Comparison of ENCODE assay signal across 18 cellular contexts in the genomic region with DNA sequence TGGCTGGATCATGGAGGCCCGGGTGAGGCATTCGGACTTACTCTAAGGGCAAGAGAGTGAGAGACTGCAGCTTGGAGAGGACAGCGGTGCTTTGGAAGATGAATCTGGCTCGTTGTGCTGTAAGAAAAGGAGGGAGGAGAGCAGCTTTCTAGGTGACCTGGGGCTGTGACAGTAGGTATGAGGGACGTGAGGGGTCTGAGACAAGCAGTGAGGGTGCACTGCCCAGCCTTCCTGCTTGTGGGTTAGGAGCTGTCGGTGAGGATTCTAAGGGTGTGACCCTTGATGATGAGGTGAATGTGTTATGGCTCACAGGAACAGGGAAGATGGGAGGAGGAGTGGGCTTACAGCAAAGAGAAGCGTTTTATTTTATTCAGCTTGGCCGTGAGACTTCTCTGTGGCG. TPM values are rescaled to one million over a fixed set of nuclear protein-coding genes. Genes with fewer than 3 reads are reported as not detected.
A peak's percentile ranks its signal among the peaks of the same experiment; 100 is the strongest.
DNase-seq lines count a peak whose midpoint lies in the region; ATAC-seq and TF ChIP-seq lines count a peak whose summit lies in the region.
"Had no signal": no experiment of that assay in that cellular context is flagged by ENCODE, and none has a peak within 500 bp of the region (broad histone marks: within the 10 kb centered on the region; RNA-seq: fewer than 3 reads in every experiment).

No MANE protein-coding gene starts in this region.

- H3K36me3 Mint-ChIP-seq in dendritic cell treated with granulocyte-macrophage colony-stimulating factor and Interleukin-4, amounts not matched to agents 40 ng/mL and 50 ng/mL, for 4 days (ENCODE audit: low read depth) = no peaks in the 10 kb centered on the region
- H3K36me3 Mint-ChIP-seq in nephron (ENCODE audit: low read depth) = no peaks in the 10 kb centered on the region
- H3K36me3 Mint-ChIP-seq in activated CD8-positive, alpha-beta T cell treated with anti-CD3 and anti-CD28 coated beads, Interleukin-2, amount 10 ng/mL, durations not matched to agents 7 days and 5 days (ENCODE audit: low read depth) = no peaks in the 10 kb centered on the region
- H3K36me3 Mint-ChIP-seq: CD8-positive, alpha-beta T cell; immature natural killer cell; stimulated activated effector memory CD8-positive, alpha-beta T cell treated with anti-CD3 and anti-CD28 coated beads, Interleukin-12 subunit alpha, Interleukin-12 subunit beta, amount 100 ng/mL, for 72 hours; type B pancreatic cell had no signal

- no peaks in the 10 kb centered on the region for H3K9me3 Mint-ChIP-seq in dendritic cell treated with granulocyte-macrophage colony-stimulating factor and Interleukin-4, amounts not matched to agents 40 ng/mL and 50 ng/mL, for 4 days
- H3K9me3 Mint-ChIP-seq in nephron = peaks cover 3% of the 10 kb centered on the region
- H3K9me3 Mint-ChIP-seq in activated CD8-positive, alpha-beta T cell treated with anti-CD3 and anti-CD28 coated beads, Interleukin-2, amount 10 ng/mL, durations not matched to agents 7 days and 5 days (ENCODE audit: insufficient read depth) = no peaks in the 10 kb centered on the region
- H3K9me3 Mint-ChIP-seq: activated CD8-positive, alpha-beta T cell treated with anti-CD3 and anti-CD28 coated beads for 36 hours; activated T-helper 17 cell treated with anti-CD3 and anti-CD28 coated beads, Interleukin-2, amount 50 U/mL, for 72 hours; CD8-positive, alpha-beta T cell; immature natural killer cell; naive thymus-derived CD8-positive, alpha-beta T cell; stimulated activated effector memory CD8-positive, alpha-beta T cell treated with anti-CD3 and anti-CD28 coated beads, Interleukin-12 subunit alpha, Interleukin-12 subunit beta, amount 100 ng/mL, for 72 hours; type B pancreatic cell had no signal

- no peak for ATAC-seq in activated CD8-positive, alpha-beta T cell treated with anti-CD3 and anti-CD28 coated beads, Interleukin-2, amount 10 ng/mL, durations not matched to agents 7 days and 5 days
- ATAC-seq: activated CD8-positive, alpha-beta T cell treated with anti-CD3 and anti-CD28 coated beads for 36 hours; activated T-helper 17 cell treated with anti-CD3 and anti-CD28 coated beads, Interleukin-2, amount 50 U/mL, for 72 hours; CD8-positive, alpha-beta T cell; naive thymus-derived CD8-positive, alpha-beta T cell; stimulated activated effector memory CD8-positive, alpha-beta T cell treated with anti-CD3 and anti-CD28 coated beads, Interleukin-12 subunit alpha, Interleukin-12 subunit beta, amount 100 ng/mL, for 72 hours had no signal

- POLR2A ChIA-PET in activated CD8-positive, alpha-beta T cell treated with anti-CD3 and anti-CD28 coated beads, Interleukin-2, amount 10 ng/mL, durations not matched to agents 7 days and 5 days (lab: Charles Lee) = no interaction called here
- POLR2A ChIA-PET in HEK293T (lab: Yijun Ruan, JAX) = interaction anchor here (1.2 kb wide), 1 partner anchor 27 kb away, joined by 5 read pairs; a partner anchor contains a TSS

- DNase-seq in Peyer's patch (no peak), tibial artery (peak in 1 of 2 donors; percentile 48), activated T-cell treated with anti-CD3 and anti-CD28 coated beads for 4 hours (no peak), HEK293T (ENCODE audit: extremely low spot score) (no peak)
- no peak for DNase-seq in activated CD8-positive, alpha-beta T cell treated with anti-CD3 and anti-CD28 coated beads, Interleukin-2, amount 10 ng/mL, durations not matched to agents 7 days and 5 days
- DNase-seq: activated CD8-positive, alpha-beta T cell treated with anti-CD3 and anti-CD28 coated beads for 36 hours; DMS79; erythroblast; immature natural killer cell; naive thymus-derived CD8-positive, alpha-beta T cell; NCI-H146 had no signal

- H3K4me1 Mint-ChIP-seq in dendritic cell treated with granulocyte-macrophage colony-stimulating factor and Interleukin-4, amounts not matched to agents 40 ng/mL and 50 ng/mL, for 4 days (ENCODE audit: low read depth) = peaks cover 81% of the 10 kb centered on the region
- peaks cover 36% of the 10 kb centered on the region for H3K4me1 Mint-ChIP-seq in nephron
- peaks cover 10% of the 10 kb centered on the region for H3K4me1 Mint-ChIP-seq in activated CD8-positive, alpha-beta T cell treated with anti-CD3 and anti-CD28 coated beads, Interleukin-2, amount 10 ng/mL, durations not matched to agents 7 days and 5 days (ENCODE audit: low read depth)

- H3K27me3 Mint-ChIP-seq in dendritic cell treated with granulocyte-macrophage colony-stimulating factor and Interleukin-4, amounts not matched to agents 40 ng/mL and 50 ng/mL, for 4 days = no peaks in the 10 kb centered on the region
- peaks cover 10% of the 10 kb centered on the region for H3K27me3 Mint-ChIP-seq in nephron (ENCODE audit: low read depth)
- H3K27me3 Mint-ChIP-seq in activated CD8-positive, alpha-beta T cell treated with anti-CD3 and anti-CD28 coated beads, Interleukin-2, amount 10 ng/mL, durations not matched to agents 7 days and 5 days (ENCODE audit: low read depth) = peaks cover 17% of the 10 kb centered on the region

- H3K27me3 ChIP-seq in Peyer's patch = no peaks in the 10 kb centered on the region
- no peaks in the 10 kb centered on the region for H3K27me3 ChIP-seq in tibial artery

- intact Hi-C loops in dendritic cell treated with granulocyte-macrophage colony-stimulating factor and Interleukin-4, amounts not matched to agents 40 ng/mL and 50 ng/mL, for 4 days (cut with micrococcal nuclease) = no loop called here
- intact Hi-C loops in tibial artery (cut with DNase I; ENCODE audit: low total_unique reads) = no loop called here

- no peak for TF ChIP-seq POLR2A in Peyer's patch (IDR thresholded peaks at IDR 0.05)

- H3K36me3 ChIP-seq in Peyer's patch (no peaks in the 10 kb centered on the region), tibial artery (no peaks in the 10 kb centered on the region)

- TF ChIP-seq CTCF in Peyer's patch (IDR thresholded peaks at IDR 0.05) (no peak), nephron (IDR thresholded peaks at IDR 0.05; ENCODE audit: unreplicated experiment in 3 of 3) (no peak), tibial artery (IDR thresholded peaks at IDR 0.05) (no peak)

- H3K4me3 ChIP-seq in Peyer's patch (no peak overlapping the region), tibial artery (no peak overlapping the region)

- CTCF ChIA-PET in activated CD8-positive, alpha-beta T cell treated with anti-CD3 and anti-CD28 coated beads, Interleukin-2, amount 10 ng/mL, durations not matched to agents 7 days and 5 days (lab: Charles Lee) = interaction anchor here (2.1 to 8.6 kb wide), 2 partner anchors 7 to 232 kb away, joined by 5 to 82 read pairs; a partner anchor contains a TSS
- CTCF ChIA-PET in HEK293T (lab: Yijun Ruan, JAX) = no interaction called here

- H3K27ac ChIP-seq in Peyer's patch (peak overlapping the region in 3 of 4 donors; percentile 42 to 76 (median 74)), tibial artery (peak overlapping the region; percentile 73 to 78)
- H3K27ac ChIP-seq: RWPE1 had no signal

- peaks cover 0 to 20% (median 6%) of the 10 kb centered on the region in 4 donors for H3K4me1 ChIP-seq in Peyer's patch
- H3K4me1 ChIP-seq in tibial artery = peaks cover 0 to 64% (median 42%) of the 10 kb centered on the region in 4 donors

- H3K4me3 Mint-ChIP-seq in dendritic cell treated with granulocyte-macrophage colony-stimulating factor and Interleukin-4, amounts not matched to agents 40 ng/mL and 50 ng/mL, for 4 days = peak overlapping the region; percentile 49
- peak overlapping the region in 1 of 3 experiments; percentile 1 for H3K4me3 Mint-ChIP-seq in nephron
- no peak overlapping the region for H3K4me3 Mint-ChIP-seq in activated CD8-positive, alpha-beta T cell treated with anti-CD3 and anti-CD28 coated beads, Interleukin-2, amount 10 ng/mL, durations not matched to agents 7 days and 5 days
- H3K4me3 Mint-ChIP-seq: activated CD8-positive, alpha-beta T cell treated with anti-CD3 and anti-CD28 coated beads for 36 hours; activated T-helper 17 cell treated with anti-CD3 and anti-CD28 coated beads, Interleukin-2, amount 50 U/mL, for 72 hours; CD8-positive, alpha-beta T cell; immature natural killer cell; naive thymus-derived CD8-positive, alpha-beta T cell; stimulated activated effector memory CD8-positive, alpha-beta T cell treated with anti-CD3 and anti-CD28 coated beads, Interleukin-12 subunit alpha, Interleukin-12 subunit beta, amount 100 ng/mL, for 72 hours; type B pancreatic cell had no signal

- peak overlapping the region; percentile 86 for H3K27ac Mint-ChIP-seq in dendritic cell treated with granulocyte-macrophage colony-stimulating factor and Interleukin-4, amounts not matched to agents 40 ng/mL and 50 ng/mL, for 4 days
- peak overlapping the region; percentile 41 to 64 (median 48) for H3K27ac Mint-ChIP-seq in nephron
- no peak overlapping the region for H3K27ac Mint-ChIP-seq in activated CD8-positive, alpha-beta T cell treated with anti-CD3 and anti-CD28 coated beads, Interleukin-2, amount 10 ng/mL, durations not matched to agents 7 days and 5 days
- H3K27ac Mint-ChIP-seq: activated CD8-positive, alpha-beta T cell treated with anti-CD3 and anti-CD28 coated beads for 36 hours; activated T-helper 17 cell treated with anti-CD3 and anti-CD28 coated beads, Interleukin-2, amount 50 U/mL, for 72 hours; CD8-positive, alpha-beta T cell; stimulated activated effector memory CD8-positive, alpha-beta T cell treated with anti-CD3 and anti-CD28 coated beads, Interleukin-12 subunit alpha, Interleukin-12 subunit beta, amount 100 ng/mL, for 72 hours had no signal

- no peaks in the 10 kb centered on the region for H3K9me3 ChIP-seq in Peyer's patch
- no peaks in the 10 kb centered on the region for H3K9me3 ChIP-seq in tibial artery

TF ChIP-seq in HEK293T, 16 proteins besides CTCF, POLR2A, EP300 and RAD21:
- TF ChIP-seq FOXK2 (IDR thresholded peaks at IDR 0.05) (no peak), ELF4 (IDR thresholded peaks at IDR 0.05) (no peak), LEF1 (IDR thresholded peaks at IDR 0.05; ENCODE audit: borderline replicate concordance) (no peak), ARNT (IDR thresholded peaks at IDR 0.05) (no peak), L3MBTL2 (conservative IDR thresholded peaks at IDR 0.05) (no peak), FOXM1 (IDR thresholded peaks at IDR 0.05; ENCODE audit: borderline replicate concordance) (no peak)

RNA-seq across cellular contexts. Expression of a gene that starts 27.1 kb away (rescaled TPM):
- 100 to 1,000 TPM in 3 of 4 donors, 10 to 100 TPM in 1; 61.6 to 488 (median 202) TPM for total RNA-seq in Peyer's patch
- total RNA-seq in activated CD8-positive, alpha-beta T cell treated with anti-CD3 and anti-CD28 coated beads, Interleukin-2, amount 10 ng/mL, durations not matched to agents 7 days and 5 days = 1 to 10 TPM; 1.2 to 1.3 TPM

Comparison
In these comparisons a context has a peak if more than half of its experiments do, and no peak if none do; other contexts are left out.
1. RNA of a gene that starts 27.1 kb away (total RNA-seq): 61.6 to 488 TPM in Peyer's patch; 1.2 to 1.3 TPM in activated CD8-positive, alpha-beta T cell treated with anti-CD3 and anti-CD28 coated beads, Interleukin-2, amount 10 ng/mL, durations not matched to agents 7 days and 5 days; every median in the first group is over 10 times any median in the second.